In genomic region chr17:9973689-9974459, GRCh38 we compare ENCODE assay signal across 1 cellular context.
TF ChIP-seq lines count a peak whose summit lies in the region.

No MANE protein-coding gene starts in this region.

TF ChIP-seq in HEK293, 187 proteins besides CTCF, POLR2A, EP300 and RAD21 (continued from another document):
- TF ChIP-seq TSHZ1 (tag by site-specific recombination; IDR thresholded peaks at IDR 0.05; ENCODE audit: borderline replicate concordance) (peak; percentile 20; the same call in 1 of the 2 replicates), PRDM10 (tag by site-specific recombination; IDR thresholded peaks at IDR 0.05) (peak; percentile 20; the same call in 1 of the 2 replicates), ZNF654 (tag by site-specific recombination; IDR thresholded peaks at IDR 0.05; ENCODE audit: low read depth) (no peak), ZBTB20 (tag by site-specific recombination; IDR thresholded peaks at IDR 0.05) (peak; percentile 47; the same call in 1 of the 2 replicates), FEZF1 (tag by site-specific recombination; IDR thresholded peaks at IDR 0.05) (peak; percentile 87), ZSCAN30 (tag by site-specific recombination; IDR thresholded peaks at IDR 0.05) (no peak), ZNF10 (tag by site-specific recombination; IDR thresholded peaks at IDR 0.05) (no peak), ZNF843 (tag by site-specific recombination; IDR thresholded peaks at IDR 0.05) (peak; percentile 51), ZBTB44 (tag by site-specific recombination; IDR thresholded peaks at IDR 0.05) (peak; percentile 78), ZSCAN4 (tag by site-specific recombination; IDR thresholded peaks at IDR 0.05) (no peak), ZFHX2 (tag by site-specific recombination; conservative IDR thresholded peaks at IDR 0.05) (peak; percentile 26; the same call in 1 of the 2 replicates), ZNF791 (tag by site-specific recombination; IDR thresholded peaks at IDR 0.05) (no peak), PRDM6 (tag by site-specific recombination; IDR thresholded peaks at IDR 0.05) (peak; percentile 88)
TF ChIP-seq in HEK293: peak in this region for 14.
